Comparison of ENCODE assay signal across 13 cellular contexts in the genomic region with DNA sequence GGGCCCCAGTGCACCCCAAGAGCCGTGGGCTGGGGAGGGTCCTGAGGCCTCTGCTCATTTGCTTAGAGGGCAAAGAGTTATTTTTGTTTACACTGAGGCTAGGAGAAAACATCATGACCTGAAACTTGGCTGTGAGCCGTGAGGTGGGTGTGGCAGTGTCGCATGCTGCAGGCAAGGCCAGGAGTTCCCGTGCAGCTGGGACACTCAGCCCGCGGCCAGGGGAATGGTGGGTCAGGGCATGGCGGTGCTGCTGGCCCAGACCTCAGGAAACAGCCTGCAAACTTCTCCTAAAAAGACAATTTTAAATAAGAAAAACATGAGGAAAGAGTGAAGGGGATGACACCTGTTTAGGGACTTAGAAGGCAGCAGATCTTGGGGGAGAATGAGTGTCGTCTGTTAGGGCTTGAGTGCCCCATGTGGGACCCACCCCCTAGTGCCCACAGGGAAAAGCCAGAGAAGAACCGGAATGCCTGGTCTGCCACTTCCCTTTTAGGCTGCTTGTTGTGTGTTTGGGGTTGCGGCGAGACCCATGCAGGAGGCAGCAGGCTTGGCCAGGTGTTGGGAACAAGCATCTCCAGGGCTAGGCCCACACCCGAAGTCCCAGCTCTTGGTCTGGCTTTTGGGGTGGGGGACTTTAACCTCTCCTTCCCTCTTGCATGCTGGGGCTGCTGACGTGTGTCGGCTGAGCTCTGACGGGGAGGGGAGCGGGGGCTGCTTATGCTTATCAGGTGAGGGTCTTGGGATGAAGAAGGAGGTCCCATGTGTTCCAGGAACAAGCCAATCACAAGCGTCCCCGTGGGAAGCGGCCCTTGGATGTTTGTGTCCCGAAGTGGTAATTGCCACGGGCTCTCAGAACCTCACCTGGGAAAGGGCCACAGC.
"Had no signal": no experiment of that assay in that cellular context is flagged by ENCODE, and none has a peak within 500 bp of the region (broad histone marks: within the 10 kb centered on the region; RNA-seq: fewer than 3 reads in every experiment).

No MANE protein-coding gene starts in this region.

- H3K27ac ChIP-seq: dorsolateral prefrontal cortex, gastroesophageal sphincter, left ventricle myocardium inferior had no signal

- DNase-seq: activated CD4-positive, alpha-beta T cell treated with anti-CD3 and anti-CD28 coated beads, Interleukin-2, amount 50 U/mL, for 1 hour; activated CD8-positive, alpha-beta memory T cell treated with anti-CD3 and anti-CD28 coated beads for 24 hours; activated naive CD4-positive, alpha-beta T cell; activated naive CD8-positive, alpha-beta T cell treated with anti-CD3 and anti-CD28 coated beads, Interleukin-2, amount 50 U/mL, for 24 hours; endodermal cell; nephron progenitor cell; stimulated activated CD4-positive, alpha-beta T cell treated with anti-CD3 and anti-CD28 coated beads, Interleukin-1b, Interleukin-23, amount 100 ng/mL, for 48 hours had no signal

- H3K4me1 Mint-ChIP-seq: endodermal cell had no signal

- H3K9me3 Mint-ChIP-seq: activated naive CD8-positive, alpha-beta T cell treated with anti-CD3 and anti-CD28 coated beads, Interleukin-2, amount 50 U/mL, for 24 hours had no signal

- H3K4me3 ChIP-seq: dorsolateral prefrontal cortex, gastroesophageal sphincter, left ventricle myocardium inferior had no signal

- ATAC-seq: activated naive CD8-positive, alpha-beta T cell treated with anti-CD3 and anti-CD28 coated beads, Interleukin-2, amount 50 U/mL, for 24 hours; gastroesophageal sphincter; sciatic nerve had no signal

- FAIRE-seq: astrocyte, bronchial epithelial cell had no signal

- H3K4me3 Mint-ChIP-seq: activated naive CD8-positive, alpha-beta T cell treated with anti-CD3 and anti-CD28 coated beads, Interleukin-2, amount 50 U/mL, for 24 hours; endodermal cell; nephron progenitor cell had no signal

- H3K27me3 ChIP-seq: dorsolateral prefrontal cortex, gastroesophageal sphincter had no signal

- H3K4me1 ChIP-seq: gastroesophageal sphincter, left ventricle myocardium inferior had no signal

- H3K27me3 Mint-ChIP-seq: activated naive CD8-positive, alpha-beta T cell treated with anti-CD3 and anti-CD28 coated beads, Interleukin-2, amount 50 U/mL, for 24 hours had no signal

- H3K27ac Mint-ChIP-seq: activated naive CD8-positive, alpha-beta T cell treated with anti-CD3 and anti-CD28 coated beads, Interleukin-2, amount 50 U/mL, for 24 hours; endodermal cell; nephron progenitor cell had no signal
